Comparison of ENCODE assay signal across 1 cellular context in the genomic region with DNA sequence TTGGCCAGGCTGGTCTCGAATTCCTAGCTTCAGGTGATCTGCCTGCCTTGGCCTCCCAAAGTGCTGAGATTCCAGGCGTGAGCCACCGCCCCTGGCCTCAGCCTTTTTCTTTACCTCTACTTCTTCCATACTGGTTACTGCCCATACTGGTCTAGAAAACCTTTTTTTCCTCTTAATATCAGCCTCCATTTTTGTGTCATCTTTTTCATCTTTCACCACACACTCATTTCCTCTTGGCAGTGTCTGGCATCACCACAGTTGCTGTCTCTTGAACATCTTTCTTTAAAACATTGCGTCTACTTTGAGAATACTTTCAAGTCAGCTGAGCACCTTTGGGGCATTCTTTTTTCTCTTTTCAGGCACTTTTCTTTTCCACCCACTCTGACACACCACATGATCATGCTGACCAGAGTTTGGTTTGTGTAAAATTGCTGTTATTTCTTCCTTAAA.
TF ChIP-seq lines count a peak whose summit lies in the region.

No MANE protein-coding gene starts in this region.

TF ChIP-seq in IMR-90, 13 proteins besides CTCF, POLR2A, EP300 and RAD21:
- TF ChIP-seq CEBPB (IDR thresholded peaks at IDR 0.05; ENCODE audit: low read depth, low read length) = no peak
- no peak for TF ChIP-seq CHD1 (IDR thresholded peaks at IDR 0.05; ENCODE audit: low read depth, low read length)
- no peak for TF ChIP-seq SMC3 (IDR thresholded peaks at IDR 0.05; ENCODE audit: low read depth, low read length)
- TF ChIP-seq MAFK (IDR thresholded peaks at IDR 0.05; ENCODE audit: low read depth, low read length) = no peak
- TF ChIP-seq RCOR1 (IDR thresholded peaks at IDR 0.05; ENCODE audit: insufficient replicate concordance, low read length) = no peak
- no peak for TF ChIP-seq MXI1 (IDR thresholded peaks at IDR 0.05; ENCODE audit: borderline replicate concordance, low read depth, low read length)
- no peak for TF ChIP-seq FOS (IDR thresholded peaks at IDR 0.05; ENCODE audit: low read depth, low read length)
- TF ChIP-seq RFX5 (IDR thresholded peaks at IDR 0.05; ENCODE audit: low read depth, low read length) = no peak
- TF ChIP-seq USF2 (IDR thresholded peaks at IDR 0.05; ENCODE audit: low read depth, low read length) = no peak
TF ChIP-seq in IMR-90: peak in this region for 0.
